In the genomic region with DNA sequence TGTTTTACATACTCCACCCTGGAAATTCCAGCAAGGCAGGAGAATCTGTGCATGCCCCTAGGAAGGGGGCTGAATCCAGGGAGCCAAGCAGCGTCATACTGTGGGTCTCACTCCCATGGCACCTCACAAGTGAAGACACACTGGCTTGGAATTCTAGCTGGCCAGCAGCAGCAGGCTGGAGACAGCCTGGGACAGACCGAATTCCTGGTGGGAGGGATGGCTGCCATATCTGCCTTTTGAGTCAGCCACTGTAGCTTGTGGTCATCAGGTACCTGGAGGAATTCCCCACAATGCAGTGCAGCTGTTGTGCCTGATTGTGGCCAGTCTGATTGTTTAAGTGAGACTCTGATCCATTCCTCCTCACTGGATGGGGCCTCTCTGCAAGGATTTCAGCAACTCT, we compare ENCODE assay signal across 26 cellular contexts.
"Had no signal": no experiment of that assay in that cellular context is flagged by ENCODE, and none has a peak within 500 bp of the region (broad histone marks: within the 10 kb centered on the region; RNA-seq: fewer than 3 reads in every experiment).

No MANE protein-coding gene starts in this region.

- H3K4me3 ChIP-seq: ascending aorta, MG63, Peyer's patch, SJSA1 had no signal

- DNase-seq: activated B cell treated with CpG ODN at 0.5 μM for 24 hours; activated CD4-positive, alpha-beta T cell treated with anti-CD3 and anti-CD28 coated beads for 1 hour; activated CD4-positive, alpha-beta T cell treated with anti-CD3 and anti-CD28 coated beads, Interleukin-2, amount 10 ng/mL, durations not matched to agents 24 days and 14 days; activated CD4-positive, alpha-beta T cell treated with anti-CD3 and anti-CD28 coated beads, Interleukin-2, amount 50 U/mL, for 48 hours; activated CD8-positive, alpha-beta memory T cell treated with anti-CD3 and anti-CD28 coated beads, Interleukin-2, amount 10 ng/mL, durations not matched to agents 7 days and 5 days; activated effector memory CD4-positive, alpha-beta T cell treated with Interleukin-2 at 50 U/mL for 16 hours; activated naive CD4-positive, alpha-beta T cell; activated T-cell treated with anti-CD3 and anti-CD28 coated beads, Interleukin-2, amount 50 U/mL, for 24 hours; amniotic stem cell; brain microvascular endothelial cell; KG1; MG63; NCI-H1105; NCI-H1436 treated with DMSO at 0.1 percent for 48 hours; NCI-H187; NCI-H2081; NCI-H510A treated with DMSO at 0.1 percent for 48 hours; NCI-H69; Peyer's patch; SHP77 had no signal

- H3K9me3 ChIP-seq: ascending aorta, MG63, Peyer's patch, SJSA1 had no signal

- H3K4me1 ChIP-seq: ascending aorta, Peyer's patch, SJSA1 had no signal

- H3K36me3 Mint-ChIP-seq: activated CD8-positive, alpha-beta memory T cell treated with anti-CD3 and anti-CD28 coated beads, Interleukin-2, amount 10 ng/mL, durations not matched to agents 7 days and 5 days; activated naive CD4-positive, alpha-beta T cell treated with anti-CD3 and anti-CD28 coated beads, Interleukin-2, amount 50 U/mL, for 24 hours had no signal

- H3K27ac Mint-ChIP-seq: activated B cell treated with CpG ODN at 0.5 μM for 24 hours; activated CD4-positive, alpha-beta T cell treated with anti-CD3 and anti-CD28 coated beads, Interleukin-2, amount 10 ng/mL, durations not matched to agents 24 days and 14 days; activated CD8-positive, alpha-beta memory T cell treated with anti-CD3 and anti-CD28 coated beads, Interleukin-2, amount 10 ng/mL, durations not matched to agents 7 days and 5 days; activated naive CD4-positive, alpha-beta T cell treated with anti-CD3 and anti-CD28 coated beads, Interleukin-2, amount 50 U/mL, for 24 hours; activated T-cell treated with anti-CD3 and anti-CD28 coated beads, Interleukin-2, amount 50 U/mL, for 24 hours; activated T-helper 1 cell treated with anti-CD3 and anti-CD28 coated beads, Interleukin-12 subunit alpha, Interleukin-12 subunit beta, Interleukin-2, Interleukin-4 antibody, amounts not matched to agents 30 ng/mL and 10 ng/mL and 1 ng/mL, durations not matched to agents 14 hours and 24 hours and 36 hours; T-helper 1 cell treated with Interleukin-12 subunit alpha and Interleukin-12 subunit beta and Interleukin-4 antibody, amounts not matched to agents 30 μg/mL and 1 μg/mL, for 36 hours had no signal

- H3K9me3 Mint-ChIP-seq: activated B cell treated with CpG ODN at 0.5 μM for 24 hours had no signal

- ATAC-seq: activated CD8-positive, alpha-beta memory T cell treated with anti-CD3 and anti-CD28 coated beads, Interleukin-2, amount 10 ng/mL, durations not matched to agents 7 days and 5 days; SK-N-SH treated with all-trans-retinoic acid at 6 μM for 48 hours had no signal

- H3K27ac ChIP-seq: ascending aorta, brain microvascular endothelial cell, Peyer's patch, SJSA1 had no signal

- H3K27me3 Mint-ChIP-seq: activated B cell treated with CpG ODN at 0.5 μM for 24 hours; activated CD4-positive, alpha-beta T cell treated with anti-CD3 and anti-CD28 coated beads, Interleukin-2, amount 10 ng/mL, durations not matched to agents 24 days and 14 days; activated CD8-positive, alpha-beta memory T cell treated with anti-CD3 and anti-CD28 coated beads, Interleukin-2, amount 10 ng/mL, durations not matched to agents 7 days and 5 days; activated naive CD4-positive, alpha-beta T cell treated with anti-CD3 and anti-CD28 coated beads, Interleukin-2, amount 50 U/mL, for 24 hours; activated T-cell treated with anti-CD3 and anti-CD28 coated beads, Interleukin-2, amount 50 U/mL, for 24 hours had no signal

- H3K36me3 ChIP-seq: ascending aorta, brain microvascular endothelial cell, MG63, Peyer's patch, SJSA1 had no signal

- H3K4me3 Mint-ChIP-seq: activated B cell treated with CpG ODN at 0.5 μM for 24 hours; activated CD4-positive, alpha-beta T cell treated with anti-CD3 and anti-CD28 coated beads, Interleukin-2, amount 10 ng/mL, durations not matched to agents 24 days and 14 days; activated CD8-positive, alpha-beta memory T cell treated with anti-CD3 and anti-CD28 coated beads, Interleukin-2, amount 10 ng/mL, durations not matched to agents 7 days and 5 days; activated naive CD4-positive, alpha-beta T cell treated with anti-CD3 and anti-CD28 coated beads, Interleukin-2, amount 50 U/mL, for 24 hours; activated T-cell treated with anti-CD3 and anti-CD28 coated beads, Interleukin-2, amount 50 U/mL, for 24 hours; activated T-helper 1 cell treated with anti-CD3 and anti-CD28 coated beads, Interleukin-12 subunit alpha, Interleukin-12 subunit beta, Interleukin-2, Interleukin-4 antibody, amounts not matched to agents 30 ng/mL and 10 ng/mL and 1 ng/mL, durations not matched to agents 14 hours and 24 hours and 36 hours; T-helper 1 cell treated with Interleukin-12 subunit alpha and Interleukin-12 subunit beta and Interleukin-4 antibody, amounts not matched to agents 30 μg/mL and 1 μg/mL, for 36 hours had no signal

- H3K27me3 ChIP-seq: ascending aorta, brain microvascular endothelial cell, MG63, Peyer's patch, SJSA1 had no signal

- H3K4me1 Mint-ChIP-seq: activated B cell treated with CpG ODN at 0.5 μM for 24 hours; activated CD4-positive, alpha-beta T cell treated with anti-CD3 and anti-CD28 coated beads, Interleukin-2, amount 10 ng/mL, durations not matched to agents 24 days and 14 days; activated CD8-positive, alpha-beta memory T cell treated with anti-CD3 and anti-CD28 coated beads, Interleukin-2, amount 10 ng/mL, durations not matched to agents 7 days and 5 days; activated naive CD4-positive, alpha-beta T cell treated with anti-CD3 and anti-CD28 coated beads, Interleukin-2, amount 50 U/mL, for 24 hours had no signal
